ENCODE assay signal across 23 cellular contexts in the genomic region with DNA sequence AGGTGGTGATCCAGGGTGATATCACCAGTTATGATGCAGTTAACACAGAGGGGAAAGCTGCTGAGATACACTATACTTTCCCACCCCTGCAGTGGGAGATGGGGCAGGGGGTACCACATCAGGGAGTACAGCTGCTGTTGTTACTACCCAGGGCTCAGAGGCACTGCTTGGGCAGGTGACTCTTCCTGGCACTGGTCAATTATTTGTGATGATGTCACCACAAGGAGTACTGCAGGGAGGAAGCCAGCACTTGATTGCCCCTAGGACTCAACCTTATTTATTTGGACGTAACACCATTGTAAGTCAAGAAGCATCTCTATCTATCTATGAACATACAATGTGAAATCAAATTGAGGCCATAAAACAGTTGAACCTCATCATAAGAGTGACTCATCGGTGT. TPM values are rescaled to one million over a fixed set of nuclear protein-coding genes. Genes with fewer than 3 reads are reported as not detected.
A peak's percentile ranks its signal among the peaks of the same experiment; 100 is the strongest.
DNase-seq lines count a peak whose midpoint lies in the region; ATAC-seq, FAIRE-seq and TF ChIP-seq lines count a peak whose summit lies in the region.
"Had no signal": no experiment of that assay in that cellular context is flagged by ENCODE, and none has a peak within 500 bp of the region (broad histone marks: within the 10 kb centered on the region; RNA-seq: fewer than 3 reads in every experiment).

No MANE protein-coding gene starts in this region.

- no CpG with 5 or more reads among the region's 2 CpGs for WGBS in neuronal stem cell (ENCODE audit: extremely low coverage in 2 of 2, insufficient read length in 2 of 2, insufficient replicate concordance in 1 of 2), 2 donors

- no peak overlapping the region for H2BK12ac ChIP-seq in neuronal stem cell (ENCODE audit: low read length)

- no peak overlapping the region for H2AK5ac ChIP-seq in neuronal stem cell (ENCODE audit: low read depth, low read length)

- H3K9me3 ChIP-seq in neuronal stem cell (replicated peaks in 1 of 2; ENCODE audit: control insufficient read depth in 2 of 2, insufficient read depth in 1 of 2, low read depth in 1 of 2, low read length in 2 of 2): peaks cover 26 to 50% of the 10 kb centered on the region in 2 donors
- H3K9me3 ChIP-seq in left lung: peaks cover 4 to 6% of the 10 kb centered on the region in 2 donors

- H3K27me3 ChIP-seq in neuronal stem cell (ENCODE audit: control insufficient read depth in 3 of 3, insufficient read depth in 3 of 3, low read depth in 1 of 3, low read length in 3 of 3): no peaks in the 10 kb centered on the region
- H3K27me3 ChIP-seq in H7 (ENCODE audit: control insufficient read depth, insufficient read depth, low read length): no peaks in the 10 kb centered on the region
- no peaks in the 10 kb centered on the region for H3K27me3 ChIP-seq in left lung
- H3K27me3 ChIP-seq: BLaER1 treated with 17β-estradiol and CSF1 and Interleukin-3, amounts not matched to agents 10 nM and 100 nM; SJCRH30 had no signal

- no peak overlapping the region for H2BK15ac ChIP-seq in neuronal stem cell (ENCODE audit: low read length)

- no peak overlapping the region for H2AFZ ChIP-seq in neuronal stem cell (ENCODE audit: low read length)

- H3K4ac ChIP-seq in neuronal stem cell (ENCODE audit: low read length): no peak overlapping the region

- peak; percentile 33 for FAIRE-seq in GM12891 (lab: Jason Lieb, UNC)
- FAIRE-seq: GM19239, RCC 7860 had no signal

- no peak overlapping the region for H3K14ac ChIP-seq in neuronal stem cell (ENCODE audit: low read length)

- H3K79me1 ChIP-seq in neuronal stem cell (ENCODE audit: low read depth, low read length): peaks cover 2% of the 10 kb centered on the region

- H4K91ac ChIP-seq in neuronal stem cell (ENCODE audit: low read depth, low read length, poor library complexity): no peak overlapping the region

- H4K8ac ChIP-seq in neuronal stem cell (ENCODE audit: low read depth, low read length): no peak overlapping the region

- no peak for TF ChIP-seq POLR2A in GM12891 (IDR thresholded peaks at IDR 0.05; ENCODE audit: low read depth, low read length)

- peak overlapping the region in 1 of 2 donors; percentile 59 for H3K4me3 ChIP-seq in neuronal stem cell (ENCODE audit: low read length in 2 of 2)
- no peak overlapping the region for H3K4me3 ChIP-seq in H7 (ENCODE audit: insufficient read depth, low read depth, low read length)
- no peak overlapping the region for H3K4me3 ChIP-seq in left lung
- H3K4me3 ChIP-seq: BLaER1 treated with 17β-estradiol and CSF1 and Interleukin-3, amounts not matched to agents 10 nM and 100 nM; HAP-1; SJCRH30 had no signal

- H3K4me1 ChIP-seq in neuronal stem cell (ENCODE audit: control insufficient read depth in 2 of 2, insufficient read depth in 1 of 2, low read depth in 1 of 2, low read length in 2 of 2) (no peaks in the 10 kb centered on the region), left lung (peaks cover 0 to 17% of the 10 kb centered on the region in 2 donors)
- H3K4me1 ChIP-seq: HAP-1, SJCRH30 had no signal

- no peak overlapping the region for H2BK120ac ChIP-seq in neuronal stem cell (ENCODE audit: low read depth, low read length)

- ATAC-seq in left colon (peak; percentile 54), HG03135 (IDR thresholded peaks at IDR 0.05; ENCODE audit: unreplicated experiment) (no peak), GM21423 (IDR thresholded peaks at IDR 0.05; ENCODE audit: unreplicated experiment) (no peak), left lung (no peak)

- H2BK5ac ChIP-seq in neuronal stem cell (ENCODE audit: low read length): no peak overlapping the region

- H3K23ac ChIP-seq in neuronal stem cell (ENCODE audit: low read depth, low read length, poor library complexity): no peak overlapping the region

- H3K18ac ChIP-seq in neuronal stem cell (ENCODE audit: low read length): no peak overlapping the region

- TF ChIP-seq CTCF in left lung (IDR thresholded peaks at IDR 0.05): no peak

- H3K9ac ChIP-seq in neuronal stem cell (ENCODE audit: low read depth, low read length, poor library complexity): peak overlapping the region; percentile 44
- H3K9ac ChIP-seq: BLaER1 treated with 17β-estradiol and CSF1 and Interleukin-3, amounts not matched to agents 10 nM and 100 nM had no signal

- no peak for DNase-seq in GM12891 (ENCODE audit: insufficient read length, low spot score)
- peak; percentile 12 for DNase-seq in M059J (ENCODE audit: low read depth)
- DNase-seq in left colon: no peak
- DNase-seq in neuronal stem cell (ENCODE audit: low spot score): no peak
- no peak for DNase-seq in H7
- no peak for DNase-seq in left lung
- DNase-seq: ACHN; CD4-positive, alpha-beta memory T cell; GDM1; KBM-7; NCI-H1092 treated with DMSO at 0.1 percent for 48 hours; NCI-H1436 treated with DMSO at 0.1 percent for 48 hours; NCI-H2081; NCI-H2171 treated with DMSO at 0.1 percent for 48 hours; NCI-H526; SJCRH30; T-helper 1 cell had no signal

- H3K36me3 ChIP-seq in neuronal stem cell (replicated peaks in 1 of 2; ENCODE audit: control insufficient read depth in 2 of 2, insufficient read depth in 2 of 2, low read length in 2 of 2) (peaks cover 15 to 48% of the 10 kb centered on the region in 2 donors), H7 (replicated peaks; ENCODE audit: control insufficient read depth, insufficient read depth, low read length) (peaks cover 9% of the 10 kb centered on the region), left lung (peaks cover 0 to 31% of the 10 kb centered on the region in 2 donors)
- H3K36me3 ChIP-seq: HAP-1 had no signal

- intact Hi-C loops in left colon (cut with DNase I, micrococcal nuclease) (no loop called here), left lung (cut with DNase I) (no loop called here)

- H3K4me2 ChIP-seq in neuronal stem cell (ENCODE audit: insufficient read depth, low read length, poor library complexity, severe bottlenecking): no peak overlapping the region
- H3K4me2 ChIP-seq: BLaER1 treated with 17β-estradiol and CSF1 and Interleukin-3, amounts not matched to agents 10 nM and 100 nM had no signal

- no peak overlapping the region for H3K27ac ChIP-seq in neuronal stem cell (replicated peaks; ENCODE audit: low read length)
- H3K27ac ChIP-seq in left lung: no peak overlapping the region
- H3K27ac ChIP-seq: BLaER1 treated with 17β-estradiol and CSF1 and Interleukin-3, amounts not matched to agents 10 nM and 100 nM; SJCRH30 had no signal

TF ChIP-seq in GM12891, 5 proteins besides CTCF, POLR2A, EP300 and RAD21:
- TF ChIP-seq SPI1 (IDR thresholded peaks at IDR 0.05; ENCODE audit: low read depth, low read length) (no peak), POU2F2 (IDR thresholded peaks at IDR 0.05; ENCODE audit: low read depth, low read length) (no peak), POLR2AphosphoS5 (IDR thresholded peaks at IDR 0.05; ENCODE audit: low read depth, low read length) (no peak), TAF1 (IDR thresholded peaks at IDR 0.05; ENCODE audit: low read depth, low read length) (no peak), PAX5 (IDR thresholded peaks at IDR 0.05; ENCODE audit: insufficient read depth, low read length, severe bottlenecking) (no peak)

RNA-seq across cellular contexts. Expression of a gene that starts 10.1 kb away (rescaled TPM):
- polyA plus RNA-seq in GM12891 (2012; ENCODE audit: low read depth, missing spikeins): 24.2 TPM
- 15.1 and 19.8 TPM in 2 replicates for total RNA-seq in M059J (2014; rRNA removed; shearing (Covaris generic))
- 10 to 100 TPM; 37.1 to 50.1 TPM for total RNA-seq in left colon
- polyA plus RNA-seq in neuronal stem cell (2013, experiment 1 of 2): 11.8 TPM
- polyA plus RNA-seq in neuronal stem cell (2013, experiment 2 of 2): 14.2 TPM
- total RNA-seq in H7 (2014; rRNA removed; shearing (Covaris generic)): 1.2 and 1.6 TPM in 2 replicates
- total RNA-seq in left lung: 10 to 100 TPM; 63.4 to 71.3 TPM
